16 cellular contexts compared by ENCODE assay signal in genomic region chr5:90640484-90641059, GRCh38.
DNase-seq lines count a peak whose midpoint lies in the region; ATAC-seq and TF ChIP-seq lines count a peak whose summit lies in the region.
"Had no signal": no experiment of that assay in that cellular context is flagged by ENCODE, and none has a peak within 500 bp of the region (broad histone marks: within the 10 kb centered on the region; RNA-seq: fewer than 3 reads in every experiment).

No MANE protein-coding gene starts in this region.

- no peaks in the 10 kb centered on the region for H3K27me3 Mint-ChIP-seq in glutamatergic neuron (ENCODE audit: unreplicated experiment)
- H3K27me3 Mint-ChIP-seq: dendritic cell treated with granulocyte-macrophage colony-stimulating factor and Interleukin-4, amounts not matched to agents 40 ng/mL and 50 ng/mL, for 4 days had no signal

- no peak overlapping the region for H3K27ac Mint-ChIP-seq in glutamatergic neuron (ENCODE audit: unreplicated experiment)
- H3K27ac Mint-ChIP-seq: activated T-cell treated with anti-CD3 and anti-CD28 coated beads, Interleukin-2, amount 50 U/mL, for 72 hours; dendritic cell treated with granulocyte-macrophage colony-stimulating factor and Interleukin-4, amounts not matched to agents 40 ng/mL and 50 ng/mL, for 4 days; T-helper 2 cell treated with Interferon-gamma antibody and Interleukin-4, amounts not matched to agents 5 μg/mL and 100 μg/mL, for 36 hours had no signal

- no peak overlapping the region for H3K4me3 ChIP-seq in brain microvascular endothelial cell (ENCODE audit: low read depth, low read length)
- H3K4me3 ChIP-seq in skeletal muscle cell (ENCODE audit: low read depth, low read length), result no peak overlapping the region
- H3K4me3 ChIP-seq: A549 had no signal

- H3K36me3 ChIP-seq in brain microvascular endothelial cell (replicated peaks), result no peaks in the 10 kb centered on the region

- peak; percentile 59 for ATAC-seq in HG03159 (IDR thresholded peaks at IDR 0.05; ENCODE audit: unreplicated experiment)
- ATAC-seq: A549; activated T-cell treated with anti-CD3 and anti-CD28 coated beads, Interleukin-2, amount 50 U/mL, for 72 hours; HCT116 had no signal

- peak; percentile 61 for DNase-seq in NCI-H146 (lab: John Stamatoyannopoulos, UW)
- DNase-seq in NCI-H146 treated with DMSO at 0.1 percent for 48 hours (lab: John Stamatoyannopoulos, UW; ENCODE audit: unreplicated experiment), result no peak
- DNase-seq in brain microvascular endothelial cell, result peak; percentile 2
- DNase-seq in skeletal muscle cell (ENCODE audit: low read depth), result peak; percentile 13
- DNase-seq in glutamatergic neuron, result no peak
- DNase-seq in stimulated activated CD8-positive, alpha-beta memory T cell treated with anti-CD3 and anti-CD28 coated beads, Interleukin-4, amount 100 ng/mL, for 48 hours, result no peak
- no peak for DNase-seq in NCI-H446 treated with DMSO at 0.1 percent for 48 hours (lab: John Stamatoyannopoulos, UW)
- DNase-seq: activated T-cell treated with anti-CD3 and anti-CD28 coated beads, Interleukin-2, amount 50 U/mL, for 72 hours; GDM1; stimulated activated CD4-positive, alpha-beta T cell treated with anti-CD3 and anti-CD28 coated beads, Interleukin-4, amount 100 ng/mL, for 1 hour; trophoblast cell had no signal

- in situ Hi-C loops in brain microvascular endothelial cell (cut with HindIII; ENCODE audit: low pct_ligation_motif_present, low sequenced_read_pairs), result no loop called here

- H3K4me3 Mint-ChIP-seq in glutamatergic neuron (ENCODE audit: unreplicated experiment), result no peak overlapping the region
- H3K4me3 Mint-ChIP-seq: activated T-cell treated with anti-CD3 and anti-CD28 coated beads, Interleukin-2, amount 50 U/mL, for 72 hours; dendritic cell treated with granulocyte-macrophage colony-stimulating factor and Interleukin-4, amounts not matched to agents 40 ng/mL and 50 ng/mL, for 4 days; T-helper 2 cell treated with Interferon-gamma antibody and Interleukin-4, amounts not matched to agents 5 μg/mL and 100 μg/mL, for 36 hours had no signal

- H3K27me3 ChIP-seq in brain microvascular endothelial cell (replicated peaks), result no peaks in the 10 kb centered on the region

- H3K36me3 Mint-ChIP-seq in glutamatergic neuron (ENCODE audit: unreplicated experiment), result no peaks in the 10 kb centered on the region

- TF ChIP-seq CTCF in brain microvascular endothelial cell (IDR thresholded peaks at IDR 0.05; ENCODE audit: low read depth, low read length, missing control alignments) (no peak), glutamatergic neuron (IDR thresholded peaks at IDR 0.05; ENCODE audit: partially characterized antibody, unreplicated experiment) (no peak)

- H3K9me3 Mint-ChIP-seq in glutamatergic neuron (ENCODE audit: unreplicated experiment), result no peaks in the 10 kb centered on the region
- H3K9me3 Mint-ChIP-seq: activated T-cell treated with anti-CD3 and anti-CD28 coated beads, Interleukin-2, amount 50 U/mL, for 72 hours; dendritic cell treated with granulocyte-macrophage colony-stimulating factor and Interleukin-4, amounts not matched to agents 40 ng/mL and 50 ng/mL, for 4 days; T-helper 2 cell treated with Interferon-gamma antibody and Interleukin-4, amounts not matched to agents 5 μg/mL and 100 μg/mL, for 36 hours had no signal

- no peak overlapping the region for H3K27ac ChIP-seq in brain microvascular endothelial cell
- H3K27ac ChIP-seq: A549 had no signal

- H3K4me1 Mint-ChIP-seq in glutamatergic neuron (ENCODE audit: low read depth, unreplicated experiment), result peaks cover 2% of the 10 kb centered on the region

Comparison
In these comparisons a context has a peak if more than half of its experiments do, and no peak if none do; other contexts are left out.
1. DNase-seq: peak in NCI-H146 (single experiment), brain microvascular endothelial cell (single experiment) and skeletal muscle cell (single experiment); none in NCI-H146 treated with DMSO at 0.1 percent for 48 hours (single experiment), glutamatergic neuron (single experiment), stimulated activated CD8-positive, alpha-beta memory T cell treated with anti-CD3 and anti-CD28 coated beads, Interleukin-4, amount 100 ng/mL, for 48 hours (single experiment) and NCI-H446 treated with DMSO at 0.1 percent for 48 hours (single experiment).